Comparison of ENCODE assay signal across 1 cellular context in the genomic region with DNA sequence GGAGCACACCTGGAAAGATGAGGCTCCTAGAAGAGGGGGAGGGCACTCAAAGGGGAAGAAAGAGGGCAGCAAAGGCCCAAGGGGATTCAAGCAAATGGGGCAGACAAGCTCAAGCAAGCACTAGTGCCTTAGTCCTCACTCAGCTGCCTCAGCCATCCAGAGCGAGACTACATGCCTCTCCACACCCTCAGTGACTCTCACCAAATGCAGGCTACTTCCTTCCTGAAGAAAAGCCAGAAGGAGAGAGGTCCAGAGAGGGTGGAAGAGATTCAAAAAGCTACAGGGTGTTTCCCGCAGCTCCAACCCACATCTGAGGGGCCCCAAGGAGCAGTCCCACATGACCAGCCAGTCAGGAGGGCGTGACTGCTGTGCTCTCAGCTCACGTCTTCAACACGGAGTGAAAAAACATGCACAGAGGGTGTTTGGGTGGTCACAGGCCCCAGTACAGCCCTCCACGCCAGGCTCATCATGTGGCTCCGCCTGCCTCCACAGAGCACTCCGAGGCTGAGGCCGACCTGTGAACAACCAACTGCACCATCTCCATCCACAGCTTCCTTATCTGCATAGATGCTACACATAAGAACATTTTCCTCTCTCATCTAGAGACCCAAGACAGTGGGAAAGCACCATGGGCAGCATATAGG.
TF ChIP-seq lines count a peak whose summit lies in the region.

No MANE protein-coding gene starts in this region.

TF ChIP-seq in IMR-90, 13 proteins besides CTCF, POLR2A, EP300 and RAD21:
- no peak for TF ChIP-seq MAFK (IDR thresholded peaks at IDR 0.05; ENCODE audit: low read depth, low read length)
- no peak for TF ChIP-seq SMC3 (IDR thresholded peaks at IDR 0.05; ENCODE audit: low read depth, low read length)
- no peak for TF ChIP-seq MXI1 (IDR thresholded peaks at IDR 0.05; ENCODE audit: borderline replicate concordance, low read depth, low read length)
- no peak for TF ChIP-seq RCOR1 (IDR thresholded peaks at IDR 0.05; ENCODE audit: insufficient replicate concordance, low read length)
- no peak for TF ChIP-seq BHLHE40 (IDR thresholded peaks at IDR 0.05; ENCODE audit: low read depth, low read length)
- no peak for TF ChIP-seq CEBPB (IDR thresholded peaks at IDR 0.05; ENCODE audit: low read depth, low read length)
- TF ChIP-seq, protein P1, sequence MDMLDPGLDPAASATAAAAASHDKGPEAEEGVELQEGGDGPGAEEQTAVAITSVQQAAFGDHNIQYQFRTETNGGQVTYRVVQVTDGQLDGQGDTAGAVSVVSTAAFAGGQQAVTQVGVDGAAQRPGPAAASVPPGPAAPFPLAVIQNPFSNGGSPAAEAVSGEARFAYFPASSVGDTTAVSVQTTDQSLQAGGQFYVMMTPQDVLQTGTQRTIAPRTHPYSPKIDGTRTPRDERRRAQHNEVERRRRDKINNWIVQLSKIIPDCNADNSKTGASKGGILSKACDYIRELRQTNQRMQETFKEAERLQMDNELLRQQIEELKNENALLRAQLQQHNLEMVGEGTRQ (IDR thresholded peaks at IDR 0.05; ENCODE audit: low read depth, low read length): no peak
- no peak for TF ChIP-seq CHD1 (IDR thresholded peaks at IDR 0.05; ENCODE audit: low read depth, low read length)
- TF ChIP-seq RFX5 (IDR thresholded peaks at IDR 0.05; ENCODE audit: low read depth, low read length): no peak
- TF ChIP-seq FOS (IDR thresholded peaks at IDR 0.05; ENCODE audit: low read depth, low read length): no peak
- TF ChIP-seq NFE2L2 (IDR thresholded peaks at IDR 0.05; ENCODE audit: low read depth, low read length): no peak
- TF ChIP-seq, protein P2, sequence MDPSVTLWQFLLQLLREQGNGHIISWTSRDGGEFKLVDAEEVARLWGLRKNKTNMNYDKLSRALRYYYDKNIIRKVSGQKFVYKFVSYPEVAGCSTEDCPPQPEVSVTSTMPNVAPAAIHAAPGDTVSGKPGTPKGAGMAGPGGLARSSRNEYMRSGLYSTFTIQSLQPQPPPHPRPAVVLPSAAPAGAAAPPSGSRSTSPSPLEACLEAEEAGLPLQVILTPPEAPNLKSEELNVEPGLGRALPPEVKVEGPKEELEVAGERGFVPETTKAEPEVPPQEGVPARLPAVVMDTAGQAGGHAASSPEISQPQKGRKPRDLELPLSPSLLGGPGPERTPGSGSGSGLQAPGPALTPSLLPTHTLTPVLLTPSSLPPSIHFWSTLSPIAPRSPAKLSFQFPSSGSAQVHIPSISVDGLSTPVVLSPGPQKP (IDR thresholded peaks at IDR 0.05; ENCODE audit: borderline replicate concordance, low read depth, low read length): no peak
- no peak for TF ChIP-seq MAZ (IDR thresholded peaks at IDR 0.05; ENCODE audit: borderline replicate concordance, low read depth, low read length)
